ENCODE assay signal across 10 cellular contexts in genomic region chr10:95474228-95475002, GRCh38.
DNase-seq lines count a peak whose midpoint lies in the region; ATAC-seq and TF ChIP-seq lines count a peak whose summit lies in the region.
"Had no signal": no experiment of that assay in that cellular context is flagged by ENCODE, and none has a peak within 500 bp of the region (broad histone marks: within the 10 kb centered on the region; RNA-seq: fewer than 3 reads in every experiment).

No MANE protein-coding gene starts in this region.

- H3K79me2 ChIP-seq in parathyroid adenoma (no peaks in the 10 kb centered on the region), OCI-LY7 (ENCODE audit: insufficient read depth, low read depth, low read length) (no peaks in the 10 kb centered on the region)

- H3K9me3 ChIP-seq in Peyer's patch: no peaks in the 10 kb centered on the region
- H3K9me3 ChIP-seq in parathyroid adenoma (ENCODE audit: control insufficient read depth, low read length): no peaks in the 10 kb centered on the region
- H3K9me3 ChIP-seq in OCI-LY7 (ENCODE audit: low read length): no peaks in the 10 kb centered on the region
- H3K9me3 ChIP-seq in MG63: no peaks in the 10 kb centered on the region

- POLR2A ChIA-PET in OCI-LY7 (lab: Charles Lee): no interaction called here

- no peak overlapping the region for H3K9ac ChIP-seq in parathyroid adenoma

- ATAC-seq in HG02981 (IDR thresholded peaks at IDR 0.05; ENCODE audit: unreplicated experiment): no peak
- ATAC-seq in GM18498 (IDR thresholded peaks at IDR 0.05; ENCODE audit: unreplicated experiment): no peak

- intact Hi-C loops in OCI-LY7 (cut with micrococcal nuclease; ENCODE audit: unreplicated experiment): no loop called here

- H3K36me3 ChIP-seq in Peyer's patch: no peaks in the 10 kb centered on the region
- H3K36me3 ChIP-seq in parathyroid adenoma (ENCODE audit: control insufficient read depth, insufficient read depth, low read length): no peaks in the 10 kb centered on the region
- no peaks in the 10 kb centered on the region for H3K36me3 ChIP-seq in OCI-LY7 (ENCODE audit: insufficient read depth, low read length)
- H3K36me3 ChIP-seq in MG63: no peaks in the 10 kb centered on the region

- H3K9me2 ChIP-seq in OCI-LY7 (ENCODE audit: insufficient read depth, low read length): no peaks in the 10 kb centered on the region

- no peaks in the 10 kb centered on the region for H3K27me3 ChIP-seq in Peyer's patch
- H3K27me3 ChIP-seq in parathyroid adenoma (ENCODE audit: control insufficient read depth, insufficient read depth, low read length): no peaks in the 10 kb centered on the region
- H3K27me3 ChIP-seq in MG63: 0 out of 2 replicates have a peak, but pooled peaks cover 2% of the 10 kb centered on the region

- H3K4me2 ChIP-seq in parathyroid adenoma (ENCODE audit: low read length) (no peak overlapping the region), OCI-LY7 (ENCODE audit: low read length) (no peak overlapping the region)

- H3K4me1 ChIP-seq in Peyer's patch (peaks cover 0 to 27% (median 2%) of the 10 kb centered on the region in 4 donors), parathyroid adenoma (peaks cover 18% of the 10 kb centered on the region), OCI-LY7 (ENCODE audit: insufficient read depth, low read length, poor library complexity, severe bottlenecking) (no peaks in the 10 kb centered on the region)

- TF ChIP-seq CTCF in Peyer's patch (IDR thresholded peaks at IDR 0.05) (no peak), fibroblast of pulmonary artery (IDR thresholded peaks at IDR 0.05; ENCODE audit: low read length, missing control alignments) (no peak), parathyroid adenoma (IDR thresholded peaks at IDR 0.05) (no peak), OCI-LY7 (conservative IDR thresholded peaks at IDR 0.05; ENCODE audit: low read length) (no peak)

- H4K20me1 ChIP-seq in OCI-LY7 (ENCODE audit: insufficient read depth, low read length): no peaks in the 10 kb centered on the region

- H3K27ac ChIP-seq in Peyer's patch (peak overlapping the region in 3 of 4 donors; percentile 35 to 78 (median 68)), parathyroid adenoma (peak overlapping the region; percentile 77), OCI-LY7 (ENCODE audit: low read depth, low read length, poor library complexity, severe bottlenecking) (no peak overlapping the region)

- H3K4me3 ChIP-seq in Peyer's patch: no peak overlapping the region
- H3K4me3 ChIP-seq in fibroblast of pulmonary artery (replicated peaks; ENCODE audit: low read depth, low read length): no peak overlapping the region
- H3K4me3 ChIP-seq in parathyroid adenoma (ENCODE audit: low read depth, low read length): no peak overlapping the region
- H3K4me3 ChIP-seq in OCI-LY7 (ENCODE audit: low read depth, low read length, poor library complexity, severe bottlenecking): no peak overlapping the region
- H3K4me3 ChIP-seq in MG63: no peak overlapping the region

- H2AFZ ChIP-seq in parathyroid adenoma: peak overlapping the region; percentile 51
- H2AFZ ChIP-seq in OCI-LY7 (ENCODE audit: low read length): no peak overlapping the region

- BruUV-seq in OCI-LY7 (replicated peaks; lab: Mats Ljungman, UMichigan): no TSS peak

- CTCF ChIA-PET in OCI-LY7 (lab: Charles Lee; ENCODE audit: unreplicated experiment): no interaction called here

- no peak for TF ChIP-seq POLR2A in Peyer's patch (IDR thresholded peaks at IDR 0.05)

- DNase-seq in COR-L47 (lab: John Stamatoyannopoulos, UW) (peak; percentile 37), Peyer's patch (no peak), fibroblast of pulmonary artery (ENCODE audit: low read depth) (peak; percentile 69), OCI-LY7 (ENCODE audit: low spot score) (no peak), MG63 (no peak)
- DNase-seq: activated CD8-positive, alpha-beta memory T cell treated with anti-CD3 and anti-CD28 coated beads, Interleukin-2, amount 50 U/mL, for 4 hours; CD8-positive, alpha-beta memory T cell had no signal

Comparison
In these comparisons a context has a peak if more than half of its experiments do, and no peak if none do; other contexts are left out.
1. DNase-seq: peak in COR-L47 (single experiment) and fibroblast of pulmonary artery (single experiment); none in Peyer's patch (0 of 3), OCI-LY7 (single experiment) and MG63 (single experiment).